In the genomic region with DNA sequence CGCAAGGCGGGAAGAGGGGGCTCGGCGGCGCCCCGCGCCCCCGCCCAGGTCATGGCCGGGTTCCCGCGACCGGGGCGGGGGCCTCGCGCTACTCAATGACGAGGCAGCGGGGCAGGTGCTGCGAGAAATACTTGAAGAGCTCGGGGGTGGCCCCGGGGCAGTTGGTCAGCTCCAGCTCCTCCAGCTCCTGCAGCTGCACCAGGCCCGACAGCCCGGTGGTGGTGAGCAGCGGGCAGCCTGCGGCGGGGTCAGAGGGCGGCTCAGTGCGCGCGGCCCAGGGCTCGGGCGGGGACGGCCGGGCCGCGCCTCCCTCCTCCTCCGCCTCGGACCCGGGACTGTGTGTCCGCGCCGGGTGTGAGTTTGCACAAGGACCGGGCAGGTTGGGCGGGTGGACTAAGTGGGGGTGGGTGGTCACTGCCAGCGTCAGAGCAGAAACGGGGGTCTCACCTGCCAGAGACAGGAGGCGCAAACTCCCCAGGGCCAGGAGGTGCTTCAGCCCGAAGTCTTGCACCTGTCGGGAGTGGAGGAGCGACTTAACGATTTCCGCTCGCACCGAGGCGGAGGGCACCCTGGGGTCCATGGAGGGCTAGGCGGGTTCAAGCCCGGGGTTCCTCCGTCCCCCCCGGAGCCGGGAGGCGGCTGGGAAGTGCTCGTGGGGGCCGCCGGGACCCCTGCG, we compare ENCODE assay signal across 9 cellular contexts. TPM values are rescaled to one million over a fixed set of nuclear protein-coding genes. Genes with fewer than 3 reads are reported as not detected.
DNase-seq lines count a peak whose midpoint lies in the region; ATAC-seq and TF ChIP-seq lines count a peak whose summit lies in the region.
"Had no signal": no experiment of that assay in that cellular context is flagged by ENCODE, and none has a peak within 500 bp of the region (broad histone marks: within the 10 kb centered on the region; RNA-seq: fewer than 3 reads in every experiment).

No MANE protein-coding gene starts in this region.

- peaks cover 5% of the 10 kb centered on the region for H3K36me3 Mint-ChIP-seq in CD4-positive, alpha-beta T cell (ENCODE audit: low read depth)
- H3K36me3 Mint-ChIP-seq in activated naive CD8-positive, alpha-beta T cell treated with anti-CD3 and anti-CD28 coated beads, Interleukin-2, amount 10 ng/mL, durations not matched to agents 7 days and 5 days: no peaks in the 10 kb centered on the region
- no peaks in the 10 kb centered on the region for H3K36me3 Mint-ChIP-seq in memory B cell

- peak overlapping the region; percentile 88 for H3K4me2 ChIP-seq in HCT116 (ENCODE audit: low read length)
- H3K4me2 ChIP-seq: SK-N-SH had no signal

- H3K9me3 ChIP-seq in CD4-positive, alpha-beta T cell (ENCODE audit: control insufficient read depth, low read length): no peaks in the 10 kb centered on the region
- no peaks in the 10 kb centered on the region for H3K9me3 ChIP-seq in HCT116 (ENCODE audit: control insufficient read depth in 1 of 2, insufficient read depth in 1 of 2, low read depth in 1 of 2, low read length in 2 of 2)
- H3K9me3 ChIP-seq: SK-N-SH had no signal

- no peaks in the 10 kb centered on the region for H3K9me2 ChIP-seq in HCT116 (ENCODE audit: insufficient read depth)
- H3K9me2 ChIP-seq: SK-N-SH had no signal

- no peaks in the 10 kb centered on the region for H3K27me3 Mint-ChIP-seq in CD4-positive, alpha-beta T cell
- H3K27me3 Mint-ChIP-seq in activated naive CD8-positive, alpha-beta T cell treated with anti-CD3 and anti-CD28 coated beads, Interleukin-2, amount 10 ng/mL, durations not matched to agents 7 days and 5 days: peaks cover 12% of the 10 kb centered on the region
- H3K27me3 Mint-ChIP-seq in memory B cell: peaks cover 6% of the 10 kb centered on the region

- CTCF ChIA-PET in CD4-positive, alpha-beta T cell (lab: Charles Lee): interaction anchor here (1.7 to 2.0 kb wide), 2 partner anchors 27 to 47 kb away, joined by 6 to 8 read pairs; partner anchors contain the start of genes CIAO3 and RHOT2
- CTCF ChIA-PET in HCT116 (lab: Charles Lee): no interaction called here

- peaks cover 7% of the 10 kb centered on the region; the same call in 1 of the 2 replicates for H3K79me2 ChIP-seq in HCT116 (ENCODE audit: insufficient read depth, low read length)

- TF ChIP-seq CTCF in CD4-positive, alpha-beta T cell (IDR thresholded peaks at IDR 0.05): no peak
- no peak for TF ChIP-seq CTCF in HCT116 (IDR thresholded peaks at IDR 0.05 in 2 of 3, conservative IDR thresholded peaks at IDR 0.05 in 1 of 3; ENCODE audit: borderline replicate concordance in 1 of 3, insufficient read depth in 1 of 3, low read depth in 2 of 3, low read length in 2 of 3)

- peak overlapping the region; percentile 70 for H3K4me3 Mint-ChIP-seq in CD4-positive, alpha-beta T cell
- H3K4me3 Mint-ChIP-seq in activated naive CD8-positive, alpha-beta T cell treated with anti-CD3 and anti-CD28 coated beads, Interleukin-2, amount 10 ng/mL, durations not matched to agents 7 days and 5 days: peak overlapping the region; percentile 50
- peak overlapping the region; percentile 74 for H3K4me3 Mint-ChIP-seq in memory B cell

- H3K4me3 ChIP-seq in HCT116 (replicated peaks in 1 of 2; ENCODE audit: low read depth in 1 of 2, low read length in 2 of 2): peak overlapping the region; percentile 47 to 55

- H3K27ac ChIP-seq in CD4-positive, alpha-beta T cell (ENCODE audit: low read depth, low read length): no peak overlapping the region
- peak overlapping the region; percentile 63; the same call in 1 of the 2 replicates for H3K27ac ChIP-seq in HCT116 (ENCODE audit: low read depth, low read length)

- TF ChIP-seq RAD21 in HCT116 (IDR thresholded peaks at IDR 0.05; ENCODE audit: low read depth): no peak

- peaks cover 13 to 38% of the 10 kb centered on the region in 2 experiments for H3K4me1 ChIP-seq in HCT116 (ENCODE audit: control insufficient read depth in 1 of 2, insufficient read depth in 2 of 2, low read length in 2 of 2)

- H3K36me3 ChIP-seq in HCT116 (ENCODE audit: control insufficient read depth in 1 of 2, insufficient read depth in 2 of 2, low read length in 2 of 2): no peaks in the 10 kb centered on the region

- RAD21 ChIA-PET in HCT116 (lab: Charles Lee; ENCODE audit: low non-redundant PET in 1 of 2, low total read pairs in 2 of 2, uncharacterized antibody in 2 of 2, unreplicated experiment in 2 of 2): no interaction called here

- intact Hi-C loops in CD4-positive, alpha-beta T cell (cut with DNase I, micrococcal nuclease): loop anchor here in 1 of 2 experiments (10.0 kb wide), 2 partner anchors 720 to 1270 kb away; partner anchors contain the start of genes RNF151, RPS2 and UNKL
- intact Hi-C loops in HCT116 (cut with micrococcal nuclease): no loop called here

- H3K4me1 Mint-ChIP-seq in CD4-positive, alpha-beta T cell (ENCODE audit: low read depth): peaks cover 22% of the 10 kb centered on the region
- H3K4me1 Mint-ChIP-seq in activated naive CD8-positive, alpha-beta T cell treated with anti-CD3 and anti-CD28 coated beads, Interleukin-2, amount 10 ng/mL, durations not matched to agents 7 days and 5 days: peaks cover 10% of the 10 kb centered on the region
- peaks cover 25% of the 10 kb centered on the region for H3K4me1 Mint-ChIP-seq in memory B cell

- H3K9me3 Mint-ChIP-seq in CD4-positive, alpha-beta T cell: no peaks in the 10 kb centered on the region
- no peaks in the 10 kb centered on the region for H3K9me3 Mint-ChIP-seq in activated naive CD8-positive, alpha-beta T cell treated with anti-CD3 and anti-CD28 coated beads, Interleukin-2, amount 10 ng/mL, durations not matched to agents 7 days and 5 days
- no peaks in the 10 kb centered on the region for H3K9me3 Mint-ChIP-seq in memory B cell

- POLR2A ChIA-PET in CD4-positive, alpha-beta T cell (lab: Charles Lee): interaction anchor here (0.8 to 4.1 kb wide), 7 partner anchors 10 to 270 kb away, joined by 3 to 55 read pairs (median 12); partner anchors contain the start of genes ANTKMT, JMJD8, METRN and METTL26
- POLR2A ChIA-PET in HCT116 (lab: Charles Lee): no interaction called here
- POLR2A ChIA-PET in activated naive CD8-positive, alpha-beta T cell treated with anti-CD3 and anti-CD28 coated beads, Interleukin-2, amount 10 ng/mL, durations not matched to agents 7 days and 5 days (lab: Charles Lee): interaction anchor here (1.8 to 2.3 kb wide), 4 partner anchors 10 to 46 kb away, joined by 6 to 11 read pairs (median 11); partner anchors contain the start of genes ANTKMT, CIAO3, JMJD8 and METRN

- H3K27ac Mint-ChIP-seq in CD4-positive, alpha-beta T cell: no peak overlapping the region
- no peak overlapping the region for H3K27ac Mint-ChIP-seq in activated naive CD8-positive, alpha-beta T cell treated with anti-CD3 and anti-CD28 coated beads, Interleukin-2, amount 10 ng/mL, durations not matched to agents 7 days and 5 days
- no peak overlapping the region for H3K27ac Mint-ChIP-seq in memory B cell

- H2AFZ ChIP-seq in HCT116 (ENCODE audit: low read depth, low read length, poor library complexity, severe bottlenecking): no peak overlapping the region

- H3K27me3 ChIP-seq in CD4-positive, alpha-beta T cell (ENCODE audit: control insufficient read depth, insufficient read depth, low read length): no peaks in the 10 kb centered on the region
- no peaks in the 10 kb centered on the region for H3K27me3 ChIP-seq in HCT116 (ENCODE audit: insufficient read depth, low read length)

- TF ChIP-seq POLR2A in HCT116 (IDR thresholded peaks at IDR 0.05; ENCODE audit: borderline replicate concordance, extremely low read depth, insufficient read depth, insufficient read length): no peak

- ATAC-seq in CD4-positive, alpha-beta T cell (ENCODE audit: poor library complexity): no peak
- no peak for ATAC-seq in HCT116
- no peak for ATAC-seq in activated naive CD8-positive, alpha-beta T cell treated with anti-CD3 and anti-CD28 coated beads, Interleukin-2, amount 10 ng/mL, durations not matched to agents 7 days and 5 days (ENCODE audit: low read depth)
- ATAC-seq in memory B cell (ENCODE audit: low read depth): no peak
- no peak for ATAC-seq in HG03442 (IDR thresholded peaks at IDR 0.05; ENCODE audit: unreplicated experiment)

- H4K20me1 ChIP-seq in HCT116 (ENCODE audit: insufficient read depth): no peaks in the 10 kb centered on the region

- no peak for DNase-seq in CD4-positive, alpha-beta T cell
- DNase-seq in HCT116 (ENCODE audit: low read depth, low spot score) (no peak), memory B cell (ENCODE audit: low spot score in 2 of 2) (no peak), NCI-H226 (no peak), NCI-H146 treated with DMSO at 0.1 percent for 48 hours (lab: John Stamatoyannopoulos, UW; ENCODE audit: unreplicated experiment) (no peak), T-helper 9 cell (no peak)
- no peak for DNase-seq in activated naive CD8-positive, alpha-beta T cell treated with anti-CD3 and anti-CD28 coated beads, Interleukin-2, amount 10 ng/mL, durations not matched to agents 7 days and 5 days
- DNase-seq: SK-N-SH had no signal

- no peak overlapping the region for H3K9ac ChIP-seq in HCT116 (ENCODE audit: low read length)
- H3K9ac ChIP-seq: SK-N-SH had no signal

- BruUV-seq in HCT116 (replicated peaks; lab: Mats Ljungman, UMichigan): no TSS peak

TF ChIP-seq in HCT116, 20 proteins besides CTCF, POLR2A, EP300 and RAD21 (continues in another document):
- TF ChIP-seq ELF1 (IDR thresholded peaks at IDR 0.05; ENCODE audit: borderline replicate concordance, low read depth): no peak
- TF ChIP-seq SP1 (IDR thresholded peaks at IDR 0.05; ENCODE audit: low read depth): no peak

RNA-seq across cellular contexts. Expression of gene WDR24, which starts 4.1 kb away (rescaled TPM):
- 10 to 100 TPM; 12.1 to 12.6 TPM for total RNA-seq in CD4-positive, alpha-beta T cell
- 15.5 TPM for total RNA-seq in HCT116 (2021; ENCODE audit: unreplicated experiment)
- polyA plus RNA-seq in HCT116 (2012): 12.1 and 15.0 TPM in 2 replicates
- total RNA-seq in activated naive CD8-positive, alpha-beta T cell treated with anti-CD3 and anti-CD28 coated beads, Interleukin-2, amount 10 ng/mL, durations not matched to agents 7 days and 5 days: 10 to 100 TPM; 18.7 to 20.3 TPM

RNA-seq across cellular contexts. Expression of gene JMJD8, which starts 10.2 kb away (rescaled TPM):
- 10 to 100 TPM; 22.0 to 23.6 TPM for total RNA-seq in CD4-positive, alpha-beta T cell
- 121 TPM for total RNA-seq in HCT116 (2021; ENCODE audit: unreplicated experiment)
- polyA plus RNA-seq in HCT116 (2012): 96.6 and 97.3 TPM in 2 replicates
- total RNA-seq in activated naive CD8-positive, alpha-beta T cell treated with anti-CD3 and anti-CD28 coated beads, Interleukin-2, amount 10 ng/mL, durations not matched to agents 7 days and 5 days: 10 to 100 TPM; 34.0 to 38.3 TPM

RNA-seq across cellular contexts. Expression of gene FBXL16, which starts 11.3 kb away (rescaled TPM):
- total RNA-seq in CD4-positive, alpha-beta T cell: 10 to 100 TPM; 11.0 to 11.7 TPM
- total RNA-seq in HCT116 (2021; ENCODE audit: unreplicated experiment): 49.7 TPM
- 32.0 and 36.7 TPM in 2 replicates for polyA plus RNA-seq in HCT116 (2012)
- total RNA-seq in activated naive CD8-positive, alpha-beta T cell treated with anti-CD3 and anti-CD28 coated beads, Interleukin-2, amount 10 ng/mL, durations not matched to agents 7 days and 5 days: 10 to 100 TPM; 15.9 to 21.8 TPM

RNA-seq across cellular contexts. Expression of gene STUB1, which starts 14.1 kb away (rescaled TPM):
- 10 to 100 TPM; 46.9 to 53.9 TPM for total RNA-seq in CD4-positive, alpha-beta T cell
- 111 TPM for total RNA-seq in HCT116 (2021; ENCODE audit: unreplicated experiment)
- 85.9 and 95.7 TPM in 2 replicates for polyA plus RNA-seq in HCT116 (2012)
- total RNA-seq in activated naive CD8-positive, alpha-beta T cell treated with anti-CD3 and anti-CD28 coated beads, Interleukin-2, amount 10 ng/mL, durations not matched to agents 7 days and 5 days: 10 to 100 TPM; 74.3 to 93.3 TPM

RNA-seq across cellular contexts. Expression of gene RHBDL1, which starts 18.9 kb away (rescaled TPM):
- 1 to 10 TPM; 6.6 to 6.9 TPM for total RNA-seq in CD4-positive, alpha-beta T cell
- total RNA-seq in HCT116 (2021; ENCODE audit: unreplicated experiment): 12.7 TPM
- polyA plus RNA-seq in HCT116 (2012): 8.9 and 10.5 TPM in 2 replicates
- total RNA-seq in activated naive CD8-positive, alpha-beta T cell treated with anti-CD3 and anti-CD28 coated beads, Interleukin-2, amount 10 ng/mL, durations not matched to agents 7 days and 5 days: 1 to 10 TPM; 1.1 to 1.7 TPM
